Comparison of ENCODE assay signal across 1 cellular context in the genomic region with DNA sequence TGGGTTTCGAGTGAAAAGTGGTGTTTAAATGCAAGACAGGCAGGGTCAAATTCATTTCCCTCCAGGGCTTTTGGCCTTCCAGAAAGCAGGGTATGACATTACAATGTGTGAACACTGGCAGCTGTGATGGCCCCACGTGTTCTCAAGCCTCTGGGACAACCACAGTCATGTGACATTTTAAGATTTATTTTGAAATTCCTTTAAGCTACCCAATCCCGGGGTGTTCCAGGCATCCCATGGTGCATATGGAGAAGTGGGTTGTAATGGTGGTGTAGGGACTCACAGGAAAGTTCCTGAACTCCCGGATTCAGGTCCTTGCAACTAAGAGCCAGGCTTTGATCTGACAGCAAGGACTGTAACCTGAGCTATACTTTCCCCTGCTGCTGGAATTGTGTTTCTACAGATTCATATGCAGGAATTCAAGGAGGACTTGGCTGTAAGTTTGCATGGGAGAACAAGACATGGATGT.
TF ChIP-seq lines count a peak whose summit lies in the region.

No MANE protein-coding gene starts in this region.

TF ChIP-seq in H1, 55 proteins besides CTCF, POLR2A, EP300 and RAD21:
- TF ChIP-seq SP1 (IDR thresholded peaks at IDR 0.05; ENCODE audit: low read depth, low read length) (0 out of 2 replicates have a peak, but pooled peaks have one; percentile 27), RXRA (IDR thresholded peaks at IDR 0.05; ENCODE audit: insufficient read depth, low read depth, low read length) (no peak), TAF1 (IDR thresholded peaks at IDR 0.05; ENCODE audit: low read depth, low read length) (no peak), TEAD4 (IDR thresholded peaks at IDR 0.05; ENCODE audit: low read depth, low read length) (peak; percentile 71; the same call in 1 of the 2 replicates)
